In the genomic region with DNA sequence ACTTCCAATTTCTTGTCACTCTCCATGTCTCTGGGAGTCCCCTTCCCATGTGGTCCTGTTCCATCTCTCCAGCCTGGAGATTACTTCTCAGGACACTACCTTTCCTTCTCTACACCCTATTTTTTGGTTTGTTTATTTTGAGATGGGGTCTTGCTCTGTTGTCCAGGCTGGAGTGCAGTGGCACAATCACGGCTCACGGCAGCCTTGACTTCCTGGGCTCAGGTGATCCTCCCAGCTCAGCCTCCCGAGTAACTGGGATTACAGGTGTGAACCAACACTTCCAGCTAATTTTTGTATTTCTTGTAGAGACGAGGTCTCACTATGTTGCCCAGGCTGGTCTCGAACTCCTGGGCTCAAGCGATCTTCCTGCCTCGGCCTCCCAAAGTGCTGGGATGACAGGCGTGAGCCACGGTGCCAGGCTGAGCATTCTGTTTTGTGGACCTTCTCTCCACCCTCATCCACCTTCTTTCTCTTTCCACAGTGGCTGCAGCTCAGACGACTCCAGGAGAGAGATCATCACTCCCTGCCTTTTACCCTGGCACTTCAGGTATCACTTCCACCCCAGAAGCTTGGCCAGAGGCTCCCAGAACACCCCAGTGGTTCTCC, we compare ENCODE assay signal across 9 cellular contexts. TPM values are rescaled to one million over a fixed set of nuclear protein-coding genes. Genes with fewer than 3 reads are reported as not detected.
DNase-seq lines count a peak whose midpoint lies in the region; ATAC-seq and TF ChIP-seq lines count a peak whose summit lies in the region.
"Had no signal": no experiment of that assay in that cellular context is flagged by ENCODE, and none has a peak within 500 bp of the region (broad histone marks: within the 10 kb centered on the region; RNA-seq: fewer than 3 reads in every experiment).

No MANE protein-coding gene starts in this region.

- no peaks in the 10 kb centered on the region for H3K9me3 ChIP-seq in Peyer's patch
- no peaks in the 10 kb centered on the region for H3K9me3 ChIP-seq in esophagus (ENCODE audit: control insufficient read depth in 2 of 2, insufficient read depth in 1 of 2, low read depth in 1 of 2, low read length in 1 of 2)

- no peak for TF ChIP-seq CTCF in GM12865 (IDR thresholded peaks at IDR 0.05; ENCODE audit: insufficient read depth, low read depth, low read length, missing control alignments)
- TF ChIP-seq CTCF in Peyer's patch (IDR thresholded peaks at IDR 0.05) = no peak
- no peak for TF ChIP-seq CTCF in foreskin keratinocyte (conservative IDR thresholded peaks at IDR 0.05)

- H3K9ac ChIP-seq in rectal smooth muscle tissue (ENCODE audit: low read length) = no peak overlapping the region

- WGBS in esophagus, 2 donors = 60 to 73% methylated on average over 10 of the region's 10 CpGs

- H3K4me1 ChIP-seq in Peyer's patch (peaks cover 0 to 31% (median 15%) of the 10 kb centered on the region in 4 donors), esophagus (ENCODE audit: control insufficient read depth in 2 of 2, insufficient read depth in 2 of 2, low read length in 1 of 2) (no peaks in the 10 kb centered on the region), rectal smooth muscle tissue (ENCODE audit: control insufficient read depth, insufficient read depth, low read length) (peaks cover 2% of the 10 kb centered on the region), foreskin keratinocyte (no peaks in the 10 kb centered on the region)

- H3K27ac ChIP-seq in Peyer's patch (peak overlapping the region; percentile 81 to 96 (median 94)), esophagus (ENCODE audit: low read depth in 2 of 2, low read length in 1 of 2) (peak overlapping the region; percentile 67 to 76), rectal smooth muscle tissue (ENCODE audit: low read depth, low read length) (peak overlapping the region; percentile 52), foreskin keratinocyte (no peak overlapping the region)

- DNase-seq in GM12865 (ENCODE audit: low read depth) (no peak), Peyer's patch (no peak), NCI-H774 (lab: John Stamatoyannopoulos, UW) (no peak), NCI-H2107 treated with DMSO at 0.1 percent for 48 hours (lab: John Stamatoyannopoulos, UW; ENCODE audit: unreplicated experiment) (no peak), foreskin keratinocyte (no peak), NOMO-1 treated with DMSO at 0.1 percent for 48 hours (lab: John Stamatoyannopoulos, UW; ENCODE audit: unreplicated experiment) (no peak)

- no peak for ATAC-seq in foreskin keratinocyte

- H3K36me3 ChIP-seq in Peyer's patch = no peaks in the 10 kb centered on the region
- H3K36me3 ChIP-seq in esophagus (ENCODE audit: control insufficient read depth in 2 of 2, insufficient read depth in 2 of 2, low read length in 1 of 2) = no peaks in the 10 kb centered on the region
- H3K36me3 ChIP-seq in rectal smooth muscle tissue (ENCODE audit: control insufficient read depth, insufficient read depth, low read length) = no peaks in the 10 kb centered on the region

- no peaks in the 10 kb centered on the region for H3K27me3 ChIP-seq in Peyer's patch
- H3K27me3 ChIP-seq in esophagus (ENCODE audit: control insufficient read depth in 1 of 2, insufficient read depth in 2 of 2, low read length in 2 of 2) = no peaks in the 10 kb centered on the region
- H3K27me3 ChIP-seq in rectal smooth muscle tissue (ENCODE audit: control insufficient read depth, insufficient read depth, low read length) = no peaks in the 10 kb centered on the region
- no peaks in the 10 kb centered on the region for H3K27me3 ChIP-seq in foreskin keratinocyte

- TF ChIP-seq POLR2A in Peyer's patch (IDR thresholded peaks at IDR 0.05) = no peak

- H3K4me3 ChIP-seq in GM12865 (ENCODE audit: low read depth, low read length) = peak overlapping the region; percentile 99
- peak overlapping the region; percentile 27 to 45 (median 38) for H3K4me3 ChIP-seq in Peyer's patch
- H3K4me3 ChIP-seq in esophagus (ENCODE audit: low read depth in 1 of 2, low read length in 2 of 2) = peak overlapping the region in 1 of 2 donors; percentile 24
- peak overlapping the region; percentile 47 for H3K4me3 ChIP-seq in rectal smooth muscle tissue (ENCODE audit: low read length)

RNA-seq across cellular contexts. Expression of a gene that starts 0.6 kb away (rescaled TPM):
- total RNA-seq in Peyer's patch (1 to 10 TPM in 1 of 4 donors, not detected in 3; 9.7 TPM), foreskin keratinocyte (0.21 and 0.34 TPM in 2 replicates)
- polyA plus RNA-seq in esophagus (1 to 10 TPM; 6.2 to 6.7 TPM), foreskin keratinocyte (0.19 and 0.28 TPM in 2 replicates)
- total RNA-seq: pulmonary artery endothelial cell had no signal

RNA-seq across cellular contexts. Expression of a gene that starts 2.6 kb away (rescaled TPM):
- total RNA-seq in Peyer's patch (10 to 100 TPM in 3 of 4 donors, 1 to 10 TPM in 1; 8.4 to 38.0 (median 23.6) TPM), foreskin keratinocyte (5.9 and 6.0 TPM in 2 replicates)
- polyA plus RNA-seq in esophagus (1 to 10 TPM; 6.6 to 8.5 TPM), foreskin keratinocyte (4.9 and 6.6 TPM in 2 replicates)

RNA-seq across cellular contexts. Expression of a gene that starts 5.1 kb away (rescaled TPM):
- total RNA-seq in Peyer's patch (10 to 100 TPM in 3 of 4 donors, 1 to 10 TPM in 1; 4.2 to 56.1 (median 20.2) TPM), foreskin keratinocyte (not detected in 2 replicates)
- polyA plus RNA-seq in esophagus (10 to 100 TPM; 16.7 to 26.8 TPM), foreskin keratinocyte (not detected in 2 replicates)
- total RNA-seq: pulmonary artery endothelial cell had no signal

RNA-seq across cellular contexts. Expression of a gene that starts 33.2 kb away (rescaled TPM):
- total RNA-seq in Peyer's patch (10 to 100 TPM in 3 of 4 donors, 1 to 10 TPM in 1; 8.3 to 34.4 (median 22.1) TPM), foreskin keratinocyte (9.9 and 10.8 TPM in 2 replicates)
- polyA plus RNA-seq in esophagus (1 to 10 TPM; 4.9 to 5.0 TPM), foreskin keratinocyte (12.3 and 12.5 TPM in 2 replicates)

RNA-seq across cellular contexts. Expression of a gene that starts 34.6 kb away (rescaled TPM):
- total RNA-seq in Peyer's patch (1 to 10 TPM in 3 of 4 donors, under 1 TPM in 1; 0.53 to 8.3 (median 1.7) TPM), foreskin keratinocyte (0.95 and 1.2 TPM in 2 replicates)
- polyA plus RNA-seq in esophagus (1 to 10 TPM in 1 of 2 donors, under 1 TPM in 1; 0.69 to 1.4 TPM), foreskin keratinocyte (1.4 and 1.8 TPM in 2 replicates)
